1 cellular context compared by ENCODE assay signal in genomic region chr1:244862699-244863490, GRCh38.
TF ChIP-seq lines count a peak whose summit lies in the region.

No MANE protein-coding gene starts in this region.

TF ChIP-seq in HepG2, 621 proteins besides CTCF, POLR2A, EP300 and RAD21 (continued from another document and continues in another):
- TF ChIP-seq POLR2G (IDR thresholded peaks at IDR 0.05; ENCODE audit: low read depth, low read length) (peak; percentile 18), LCORL (IDR thresholded peaks at IDR 0.05) (no peak), LCORL (CRISPR knock-in tag; IDR thresholded peaks at IDR 0.05) (peak; percentile 52), KAT8 (CRISPR knock-in tag; IDR thresholded peaks at IDR 0.05) (peak; percentile 29; the same call in 1 of the 2 replicates), YY1 (IDR thresholded peaks at IDR 0.05; ENCODE audit: insufficient read depth, insufficient replicate concordance, low read depth, low read length) (peak; percentile 84), SNAPC5 (CRISPR knock-in tag; IDR thresholded peaks at IDR 0.05; ENCODE audit: borderline replicate concordance) (no peak), RFX5 (IDR thresholded peaks at IDR 0.05; ENCODE audit: low read depth, low read length) (0 out of 2 replicates have a peak, but pooled peaks have one; percentile 19), ZNF816 (CRISPR knock-in tag; IDR thresholded peaks at IDR 0.05; ENCODE audit: borderline replicate concordance) (peak; percentile 49; the same call in 1 of the 2 replicates), ZNF772 (CRISPR knock-in tag; IDR thresholded peaks at IDR 0.05) (no peak; the same call in 1 of the 2 replicates), AHR (CRISPR knock-in tag; IDR thresholded peaks at IDR 0.05) (no peak), ZSCAN29 (CRISPR knock-in tag; conservative IDR thresholded peaks at IDR 0.05) (no peak), E2F1 (CRISPR knock-in tag; IDR thresholded peaks at IDR 0.05) (peak; percentile 69), KDM2A (CRISPR knock-in tag; IDR thresholded peaks at IDR 0.05; ENCODE audit: borderline replicate concordance, low read depth) (peak; percentile 75), DPF2 (CRISPR knock-in tag; IDR thresholded peaks at IDR 0.05; ENCODE audit: borderline replicate concordance, low read depth) (no peak), SMAD1 (CRISPR knock-in tag; IDR thresholded peaks at IDR 0.05; ENCODE audit: borderline replicate concordance, low read depth) (no peak), RFXANK (CRISPR knock-in tag; IDR thresholded peaks at IDR 0.05) (0 out of 2 replicates have a peak, but pooled peaks have one; percentile 33), GTF2F1 (IDR thresholded peaks at IDR 0.05; ENCODE audit: low read length) (no peak), ZNF546 (CRISPR knock-in tag; conservative IDR thresholded peaks at IDR 0.05) (no peak; the same call in 1 of the 2 replicates), ZNF432 (CRISPR knock-in tag; IDR thresholded peaks at IDR 0.05; ENCODE audit: borderline replicate concordance) (no peak), FOXP4 (CRISPR knock-in tag; IDR thresholded peaks at IDR 0.05) (0 out of 2 replicates have a peak, but pooled peaks have one; percentile 40), AGO1 (IDR thresholded peaks at IDR 0.05; ENCODE audit: low read depth, low read length, poor library complexity, severe bottlenecking) (peak; percentile 97), ZFP62 (CRISPR knock-in tag; IDR thresholded peaks at IDR 0.05) (no peak), ZFP90 (CRISPR knock-in tag; IDR thresholded peaks at IDR 0.05; ENCODE audit: borderline replicate concordance) (peak; percentile 26; the same call in 1 of the 2 replicates), PHB2 (IDR thresholded peaks at IDR 0.05; ENCODE audit: partially characterized antibody) (no peak), THRA (CRISPR knock-in tag; IDR thresholded peaks at IDR 0.05; ENCODE audit: borderline replicate concordance) (0 out of 2 replicates have a peak, but pooled peaks have one; percentile 22), ZMYM4 (CRISPR knock-in tag; IDR thresholded peaks at IDR 0.05) (peak; percentile 62; the same call in 1 of the 2 replicates), HMGXB4 (CRISPR knock-in tag; IDR thresholded peaks at IDR 0.05; ENCODE audit: borderline replicate concordance in 1 of 2, low read depth in 1 of 2) (no peak), NCOR1 (IDR thresholded peaks at IDR 0.05; ENCODE audit: borderline replicate concordance, low read length) (peak; percentile 31; the same call in 1 of the 2 replicates), ZNF431 (CRISPR knock-in tag; IDR thresholded peaks at IDR 0.05; ENCODE audit: borderline replicate concordance, low read depth) (peak; percentile 55), ZBTB39 (CRISPR knock-in tag; IDR thresholded peaks at IDR 0.05) (no peak), TGIF2 (CRISPR knock-in tag; IDR thresholded peaks at IDR 0.05) (peak; percentile 60; the same call in 1 of the 2 replicates), ZNF34 (CRISPR knock-in tag; IDR thresholded peaks at IDR 0.05; ENCODE audit: borderline replicate concordance) (peak; percentile 41; the same call in 1 of the 2 replicates), SMAD9 (CRISPR knock-in tag; IDR thresholded peaks at IDR 0.05) (no peak), ETV6 (CRISPR knock-in tag; conservative IDR thresholded peaks at IDR 0.05) (peak; percentile 56; the same call in 1 of the 2 replicates), HOMEZ (CRISPR knock-in tag; IDR thresholded peaks at IDR 0.05; ENCODE audit: low read depth) (no peak), ZBTB49 (CRISPR knock-in tag; IDR thresholded peaks at IDR 0.05; ENCODE audit: borderline replicate concordance) (no peak), HIVEP1 (CRISPR knock-in tag; IDR thresholded peaks at IDR 0.05) (no peak), DMTF1 (CRISPR knock-in tag; IDR thresholded peaks at IDR 0.05) (no peak), HMG20B (CRISPR knock-in tag; conservative IDR thresholded peaks at IDR 0.05) (no peak), TFDP2 (CRISPR knock-in tag; IDR thresholded peaks at IDR 0.05) (peak; percentile 89), FOXC1 (CRISPR knock-in tag; IDR thresholded peaks at IDR 0.05; ENCODE audit: borderline replicate concordance) (no peak), PRPF4 (IDR thresholded peaks at IDR 0.05; ENCODE audit: low read depth, low read length, poor library complexity, severe bottlenecking) (peak; percentile 96), IKZF1 (IDR thresholded peaks at IDR 0.05) (no peak), ZNF792 (CRISPR knock-in tag; IDR thresholded peaks at IDR 0.05) (no peak; the same call in 1 of the 2 replicates)
